In genomic region chr3:141939759-141940158, GRCh38 we compare ENCODE assay signal across 15 cellular contexts.
DNase-seq lines count a peak whose midpoint lies in the region; ATAC-seq, FAIRE-seq and TF ChIP-seq lines count a peak whose summit lies in the region.
"Had no signal": no experiment of that assay in that cellular context is flagged by ENCODE, and none has a peak within 500 bp of the region (broad histone marks: within the 10 kb centered on the region; RNA-seq: fewer than 3 reads in every experiment).

No MANE protein-coding gene starts in this region.

- no peak overlapping the region for H3K9ac ChIP-seq in endodermal cell (ENCODE audit: extremely low read depth, low read length, poor library complexity, severe bottlenecking)
- H3K9ac ChIP-seq: BLaER1 treated with 17β-estradiol and CSF1 and Interleukin-3, amounts not matched to agents 10 nM and 100 nM had no signal

- H3K4me3 ChIP-seq in RWPE2 (ENCODE audit: severe bottlenecking) (no peak overlapping the region), endodermal cell (ENCODE audit: low read length) (no peak overlapping the region), small intestine (ENCODE audit: low read depth in 1 of 2, low read length in 2 of 2) (no peak overlapping the region)
- H3K4me3 ChIP-seq: BLaER1 treated with 17β-estradiol and CSF1 and Interleukin-3, amounts not matched to agents 10 nM and 100 nM; K562; right lobe of liver; testis had no signal

- no peak for TF ChIP-seq CTCF in HFFc6 (IDR thresholded peaks at IDR 0.05)
- no peak for TF ChIP-seq CTCF in RWPE2 (IDR thresholded peaks at IDR 0.05; ENCODE audit: poor library complexity, severe bottlenecking)
- no peak for TF ChIP-seq CTCF in endodermal cell (conservative IDR thresholded peaks at IDR 0.05)

- ATAC-seq in RWPE2 (ENCODE audit: low read depth): peak; percentile 1; the same call in 2 of the 3 replicates
- ATAC-seq in HG03039 (IDR thresholded peaks at IDR 0.05; ENCODE audit: unreplicated experiment): no peak
- ATAC-seq: K562 had no signal

- H3K27me3 Mint-ChIP-seq in HFFc6 (ENCODE audit: insufficient read depth) (peaks cover 2% of the 10 kb centered on the region), endodermal cell (ENCODE audit: insufficient read depth) (no peaks in the 10 kb centered on the region)
- H3K27me3 Mint-ChIP-seq: activated naive CD4-positive, alpha-beta T cell treated with anti-CD3 and anti-CD28 coated beads, Interleukin-2, amount 50 U/mL, for 24 hours had no signal

- H3K9me3 Mint-ChIP-seq in HFFc6: no peaks in the 10 kb centered on the region
- H3K9me3 Mint-ChIP-seq in endodermal cell: no peaks in the 10 kb centered on the region
- H3K9me3 Mint-ChIP-seq: activated naive CD4-positive, alpha-beta T cell treated with anti-CD3 and anti-CD28 coated beads, Interleukin-2, amount 50 U/mL, for 24 hours; T-helper 1 cell treated with Interleukin-12 subunit alpha and Interleukin-12 subunit beta and Interleukin-4 antibody, amounts not matched to agents 30 μg/mL and 1 μg/mL, for 36 hours had no signal

- H3K27ac Mint-ChIP-seq in HFFc6 (peak overlapping the region; percentile 64; the same call in 1 of the 2 replicates), endodermal cell (peak overlapping the region; percentile 30)
- H3K27ac Mint-ChIP-seq: activated naive CD4-positive, alpha-beta T cell treated with anti-CD3 and anti-CD28 coated beads, Interleukin-2, amount 50 U/mL, for 24 hours; T-helper 1 cell treated with Interleukin-12 subunit alpha and Interleukin-12 subunit beta and Interleukin-4 antibody, amounts not matched to agents 30 μg/mL and 1 μg/mL, for 36 hours had no signal

- WGBS in endodermal cell (ENCODE audit: insufficient coverage in 1 of 2, insufficient read length in 1 of 2), 2 experiments: 84 to 86% methylated on average over 3 to 4 of the region's 4 CpGs
- 38 to 68% (median 48%) methylated on average over 4 of the region's 4 CpGs for WGBS in small intestine, 3 donors

- H3K4me3 Mint-ChIP-seq in HFFc6: peak overlapping the region; percentile 40
- H3K4me3 Mint-ChIP-seq in endodermal cell: no peak overlapping the region
- H3K4me3 Mint-ChIP-seq: activated naive CD4-positive, alpha-beta T cell treated with anti-CD3 and anti-CD28 coated beads, Interleukin-2, amount 50 U/mL, for 24 hours; T-helper 1 cell treated with Interleukin-12 subunit alpha and Interleukin-12 subunit beta and Interleukin-4 antibody, amounts not matched to agents 30 μg/mL and 1 μg/mL, for 36 hours had no signal

- H3K27ac ChIP-seq in RWPE2 (ENCODE audit: poor library complexity, severe bottlenecking) (peak overlapping the region; percentile 83), endodermal cell (ENCODE audit: low read depth, low read length) (no peak overlapping the region), small intestine (ENCODE audit: low read depth in 1 of 2, low read length in 1 of 2) (peak overlapping the region; percentile 72 to 91)
- H3K27ac ChIP-seq: BLaER1 treated with 17β-estradiol and CSF1 and Interleukin-3, amounts not matched to agents 10 nM and 100 nM; right lobe of liver; testis had no signal

- FAIRE-seq in small intestine (lab: Jason Lieb, UNC): no peak
- FAIRE-seq: K562 had no signal

- H3K4me1 Mint-ChIP-seq in HFFc6 (ENCODE audit: low read depth) (peaks cover 21% of the 10 kb centered on the region), endodermal cell (peaks cover 15% of the 10 kb centered on the region)
- H3K4me1 Mint-ChIP-seq: activated naive CD4-positive, alpha-beta T cell treated with anti-CD3 and anti-CD28 coated beads, Interleukin-2, amount 50 U/mL, for 24 hours had no signal

- H3K4me1 ChIP-seq in RWPE2 (ENCODE audit: insufficient read depth, poor library complexity, severe bottlenecking): peaks cover 24% of the 10 kb centered on the region
- peaks cover 3% of the 10 kb centered on the region for H3K4me1 ChIP-seq in endodermal cell (ENCODE audit: control insufficient read depth, insufficient read depth, low read length)
- no peaks in the 10 kb centered on the region for H3K4me1 ChIP-seq in small intestine (ENCODE audit: control insufficient read depth in 2 of 2, insufficient read depth in 1 of 2, low read depth in 1 of 2, low read length in 1 of 2)
- H3K4me1 ChIP-seq: right lobe of liver, testis had no signal

- H3K27me3 ChIP-seq in RWPE2 (ENCODE audit: insufficient read depth, poor library complexity, severe bottlenecking) (no peaks in the 10 kb centered on the region), endodermal cell (ENCODE audit: control insufficient read depth, insufficient read depth, low read length, poor library complexity, severe bottlenecking) (no peaks in the 10 kb centered on the region), small intestine (ENCODE audit: control insufficient read depth in 2 of 2, insufficient read depth in 2 of 2, low read length in 2 of 2) (no peaks in the 10 kb centered on the region)
- H3K27me3 ChIP-seq: BLaER1 treated with 17β-estradiol and CSF1 and Interleukin-3, amounts not matched to agents 10 nM and 100 nM; right lobe of liver; testis had no signal

- H3K9me3 ChIP-seq in RWPE2 (ENCODE audit: severe bottlenecking) (no peaks in the 10 kb centered on the region), endodermal cell (ENCODE audit: control insufficient read depth, low read length) (no peaks in the 10 kb centered on the region), small intestine (ENCODE audit: control insufficient read depth, low read depth) (no peaks in the 10 kb centered on the region)
- H3K9me3 ChIP-seq: BLaER1 treated with 17β-estradiol and CSF1 and Interleukin-3, amounts not matched to agents 10 nM and 100 nM; right lobe of liver; testis had no signal

- H3K36me3 ChIP-seq in RWPE2 (ENCODE audit: low read depth) (no peaks in the 10 kb centered on the region), endodermal cell (ENCODE audit: control insufficient read depth, insufficient read depth, low read length) (no peaks in the 10 kb centered on the region), small intestine (ENCODE audit: control insufficient read depth in 2 of 2, insufficient read depth in 2 of 2, low read length in 2 of 2) (no peaks in the 10 kb centered on the region)
- H3K36me3 ChIP-seq: BLaER1 treated with 17β-estradiol and CSF1 and Interleukin-3, amounts not matched to agents 10 nM and 100 nM; right lobe of liver had no signal

- no peaks in the 10 kb centered on the region for H3K36me3 Mint-ChIP-seq in HFFc6 (ENCODE audit: low read depth)
- H3K36me3 Mint-ChIP-seq in endodermal cell (ENCODE audit: low read depth): no peaks in the 10 kb centered on the region
- H3K36me3 Mint-ChIP-seq: activated naive CD4-positive, alpha-beta T cell treated with anti-CD3 and anti-CD28 coated beads, Interleukin-2, amount 50 U/mL, for 24 hours had no signal

- peak; percentile 2 for DNase-seq in HFFc6
- no peak for DNase-seq in RWPE2 (ENCODE audit: low spot score)
- DNase-seq in endodermal cell: no peak
- no peak for DNase-seq in small intestine
- DNase-seq in activated CD4-positive, CD25-positive, alpha-beta regulatory T cell (lab: John Stamatoyannopoulos, UW): no peak
- DNase-seq in T-helper 9 cell: no peak
- DNase-seq: activated CD4-positive, alpha-beta T cell treated with anti-CD3 and anti-CD28 coated beads for 1 hour; NCI-H748 treated with DMSO at 0.1 percent for 48 hours; testis had no signal
